26 cellular contexts compared by ENCODE assay signal in the genomic region with DNA sequence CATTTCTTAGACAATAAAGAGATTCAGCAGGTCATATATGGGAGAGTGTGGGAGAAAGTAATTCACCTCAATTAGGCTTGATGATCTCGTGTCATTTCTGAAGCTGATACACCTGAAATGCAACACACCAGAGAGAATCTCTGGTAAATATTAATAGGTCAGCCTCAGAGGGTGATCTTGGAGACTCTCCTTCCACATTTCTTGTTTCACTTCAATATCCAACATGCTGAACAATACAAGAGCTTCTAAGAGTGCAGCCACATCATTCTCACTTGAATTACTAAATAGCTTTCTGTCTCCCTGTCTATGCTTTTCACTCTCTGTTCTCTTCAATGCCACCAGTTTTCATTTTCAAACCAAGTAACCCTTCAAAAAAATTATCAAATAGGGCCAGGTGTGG.
"Had no signal": no experiment of that assay in that cellular context is flagged by ENCODE, and none has a peak within 500 bp of the region (broad histone marks: within the 10 kb centered on the region; RNA-seq: fewer than 3 reads in every experiment).

No MANE protein-coding gene starts in this region.

- H3K4me3 Mint-ChIP-seq: mesothelial cell of epicardium; naive B cell; naive thymus-derived CD8-positive, alpha-beta T cell had no signal

- H3K9me3 ChIP-seq: esophagus squamous epithelium, gastrocnemius medialis, heart right ventricle, left lung, lower lobe of right lung, mucosa of descending colon had no signal

- H3K27ac Mint-ChIP-seq: mesothelial cell of epicardium; naive thymus-derived CD8-positive, alpha-beta T cell had no signal

- H3K27me3 Mint-ChIP-seq: naive B cell; naive thymus-derived CD8-positive, alpha-beta T cell had no signal

- H3K36me3 ChIP-seq: esophagus squamous epithelium, gastrocnemius medialis, left lung, lower lobe of right lung had no signal

- H3K4me3 ChIP-seq: coronary artery, dorsolateral prefrontal cortex, esophagus squamous epithelium, gastrocnemius medialis, heart right ventricle, left lung, lower lobe of right lung, mucosa of descending colon had no signal

- DNase-seq: dermis blood vessel endothelial cell; dorsolateral prefrontal cortex; effector CD4-positive, alpha-beta T cell; effector memory CD4-positive, alpha-beta T cell; esophagus squamous epithelium; foreskin fibroblast; foreskin melanocyte; gastrocnemius medialis; glutamatergic neuron; head of caudate nucleus; heart right ventricle; hippocampal formation; left cardiac atrium; left lung; left ventricle myocardium superior; lower lobe of right lung; mesenchymal stem cell; mucosa of descending colon; naive B cell; naive thymus-derived CD8-positive, alpha-beta T cell had no signal

- H3K4me1 Mint-ChIP-seq: mesothelial cell of epicardium; naive B cell; naive thymus-derived CD8-positive, alpha-beta T cell had no signal

- H3K27ac ChIP-seq: coronary artery, dorsolateral prefrontal cortex, esophagus squamous epithelium, gastrocnemius medialis, heart right ventricle, left lung, lower lobe of right lung had no signal

- H3K27me3 ChIP-seq: dorsolateral prefrontal cortex, esophagus squamous epithelium, gastrocnemius medialis, heart right ventricle, left lung had no signal

- FAIRE-seq: endothelial cell of umbilical vein, islet of Langerhans, keratinocyte had no signal

- ATAC-seq: esophagus mucosa; gastrocnemius medialis; heart right ventricle; left cardiac atrium; left lung; left ventricle myocardium superior; lower lobe of right lung; mucosa of descending colon; naive thymus-derived CD8-positive, alpha-beta T cell had no signal

- H3K4me1 ChIP-seq: esophagus squamous epithelium, gastrocnemius medialis, heart right ventricle, left lung, lower lobe of right lung had no signal
